In the genomic region with DNA sequence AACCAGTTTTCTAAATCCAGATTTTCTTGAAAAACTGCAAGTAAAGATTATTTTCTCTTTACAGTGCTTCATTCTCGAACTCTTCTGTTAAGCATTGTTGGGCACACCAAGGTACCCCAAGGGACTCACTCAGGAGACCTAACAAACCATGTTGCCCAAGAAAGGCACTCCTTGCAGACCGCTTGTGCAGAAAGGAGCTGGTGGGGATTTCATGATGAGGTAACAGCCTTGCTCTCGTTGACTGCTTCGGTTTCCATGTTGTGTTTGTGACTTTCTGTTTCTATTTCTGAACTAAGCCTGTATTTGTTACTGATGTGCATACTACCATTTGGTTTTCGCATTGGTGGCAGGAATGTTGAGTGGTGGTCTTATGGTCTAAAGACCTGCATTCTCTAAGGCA, we compare ENCODE assay signal across 17 cellular contexts.
DNase-seq lines count a peak whose midpoint lies in the region; ATAC-seq, FAIRE-seq and TF ChIP-seq lines count a peak whose summit lies in the region.
"Had no signal": no experiment of that assay in that cellular context is flagged by ENCODE, and none has a peak within 500 bp of the region (broad histone marks: within the 10 kb centered on the region; RNA-seq: fewer than 3 reads in every experiment).

No MANE protein-coding gene starts in this region.

- no peak overlapping the region for H4K8ac ChIP-seq in mesenchymal stem cell (ENCODE audit: low read length)

- no peak overlapping the region for H2AK5ac ChIP-seq in mesenchymal stem cell (ENCODE audit: low read length, severe bottlenecking)

- no peak overlapping the region for H3K23ac ChIP-seq in mesenchymal stem cell (ENCODE audit: low read length in 2 of 2)

- in situ Hi-C loops in G401 (cut with HindIII; ENCODE audit: low sequenced_read_pairs), result no loop called here

- no peak overlapping the region for H3K9ac ChIP-seq in mesenchymal stem cell (ENCODE audit: low read length)

- no peaks in the 10 kb centered on the region for H3K27me3 ChIP-seq in mesenchymal stem cell (ENCODE audit: control insufficient read depth in 1 of 2, insufficient read depth in 1 of 2, low read length in 2 of 2)
- H3K27me3 ChIP-seq: testis had no signal

- H3K27ac ChIP-seq in mesenchymal stem cell (ENCODE audit: low read length, poor library complexity, severe bottlenecking), result no peak overlapping the region
- H3K27ac ChIP-seq: A549, testis had no signal

- H2BK12ac ChIP-seq in mesenchymal stem cell (ENCODE audit: low read length in 2 of 2), result no peak overlapping the region

- no peak overlapping the region for H4K91ac ChIP-seq in mesenchymal stem cell (ENCODE audit: low read length)

- no peaks in the 10 kb centered on the region for H3K79me1 ChIP-seq in mesenchymal stem cell (replicated peaks; ENCODE audit: low read length, poor library complexity, severe bottlenecking)

- H2AFZ ChIP-seq in mesenchymal stem cell (ENCODE audit: low read depth, low read length), result no peak overlapping the region

- no peaks in the 10 kb centered on the region for H3K4me1 ChIP-seq in mesenchymal stem cell (ENCODE audit: control insufficient read depth, insufficient read depth, low read depth, low read length)
- H3K4me1 ChIP-seq: A549, testis had no signal

- TF ChIP-seq CTCF in GM20000 (IDR thresholded peaks at IDR 0.05; ENCODE audit: extremely low read depth, missing control alignments), result no peak

- WGBS in mesenchymal stem cell, result 73% methylated on average over 5 of the region's 5 CpGs

- no peak overlapping the region for H2BK5ac ChIP-seq in mesenchymal stem cell (ENCODE audit: low read depth, low read length, poor library complexity, severe bottlenecking)

- no peak overlapping the region for H3K4ac ChIP-seq in mesenchymal stem cell (ENCODE audit: low read depth in 1 of 2, low read length in 2 of 2)

- no peak overlapping the region for H3K18ac ChIP-seq in mesenchymal stem cell (ENCODE audit: low read depth in 1 of 2, low read length in 2 of 2)

- peaks cover 35% of the 10 kb centered on the region for H3K9me3 ChIP-seq in mesenchymal stem cell (ENCODE audit: control insufficient read depth, low read length)
- H3K9me3 ChIP-seq: A549, testis had no signal

- no peak for DNase-seq in GM12891 (ENCODE audit: insufficient read length, low spot score)
- no peak for DNase-seq in mesenchymal stem cell
- no peak for DNase-seq in NCI-H2171 treated with DMSO at 0.1 percent for 48 hours (lab: John Stamatoyannopoulos, UW)
- no peak for DNase-seq in G401 (ENCODE audit: low spot score)
- no peak for DNase-seq in GM20000 (ENCODE audit: low spot score)
- DNase-seq: activated CD4-positive, alpha-beta T cell treated with anti-CD3 and anti-CD28 coated beads for 36 hours; activated T-cell treated with anti-CD3 and anti-CD28 coated beads, Interleukin-2, amount 50 U/mL, for 4 hours; GDM1; kidney glomerular epithelial cell; NCI-H1436; NCI-H526 treated with DMSO at 0.1 percent for 48 hours; T-helper 2 cell; testis had no signal

- H3K4me2 ChIP-seq in mesenchymal stem cell (ENCODE audit: low read length, poor library complexity, severe bottlenecking), result no peak overlapping the region
- H3K4me2 ChIP-seq: A549 had no signal

- FAIRE-seq in GM12891 (lab: Jason Lieb, UNC), result peak; percentile 55
- FAIRE-seq: A549 had no signal

- H2BK15ac ChIP-seq in mesenchymal stem cell (ENCODE audit: low read depth, poor library complexity, severe bottlenecking), result no peak overlapping the region

- no peaks in the 10 kb centered on the region for H3K36me3 ChIP-seq in mesenchymal stem cell (ENCODE audit: control insufficient read depth in 1 of 2, insufficient read depth in 2 of 2, low read depth in 1 of 2, low read length in 2 of 2)

- peak; percentile 62 for ATAC-seq in GM19372 (IDR thresholded peaks at IDR 0.05; ENCODE audit: low read depth, unreplicated experiment)
- ATAC-seq in HG02610 (IDR thresholded peaks at IDR 0.05; ENCODE audit: unreplicated experiment), result peak; percentile 90
- ATAC-seq in HG03354 (IDR thresholded peaks at IDR 0.05; ENCODE audit: poor library complexity, severe bottlenecking, unreplicated experiment), result peak; percentile 76
- ATAC-seq: A549; activated CD4-positive, alpha-beta T cell treated with anti-CD3 and anti-CD28 coated beads for 36 hours; activated T-cell treated with anti-CD3 and anti-CD28 coated beads, Interleukin-2, amount 50 U/mL, for 4 hours had no signal

- H3K14ac ChIP-seq in mesenchymal stem cell (ENCODE audit: low read length in 2 of 2), result no peak overlapping the region

- H2BK120ac ChIP-seq in mesenchymal stem cell (ENCODE audit: low read depth, low read length), result no peak overlapping the region

- TF ChIP-seq POLR2A in GM12891 (IDR thresholded peaks at IDR 0.05; ENCODE audit: low read depth, low read length), result no peak

- H3K4me3 ChIP-seq in mesenchymal stem cell (ENCODE audit: insufficient read depth in 1 of 2, low read depth in 1 of 2, low read length in 2 of 2), result no peak overlapping the region
- H3K4me3 ChIP-seq: A549, testis had no signal

TF ChIP-seq in GM12891, 5 proteins besides CTCF, POLR2A, EP300 and RAD21:
- no peak for TF ChIP-seq TAF1 (IDR thresholded peaks at IDR 0.05; ENCODE audit: low read depth, low read length)
